1 cellular context compared by ENCODE assay signal in the genomic region with DNA sequence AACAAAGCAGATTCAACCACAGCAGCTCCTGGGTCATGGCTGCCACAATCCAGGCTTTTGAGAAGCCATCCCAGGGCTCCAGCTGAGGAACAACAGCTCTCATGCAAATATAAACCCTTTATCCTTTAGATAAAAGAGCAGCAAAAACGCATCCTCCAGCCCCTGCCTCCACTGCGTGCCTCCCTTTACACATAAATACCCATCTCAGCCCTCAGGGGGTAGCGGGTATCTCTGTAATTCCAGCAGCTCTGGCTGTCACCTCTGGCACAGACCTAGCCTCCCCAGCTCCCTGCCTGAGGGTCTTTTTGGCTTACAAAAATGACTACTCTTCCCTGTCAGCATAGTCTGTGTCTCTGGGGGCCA.
TF ChIP-seq lines count a peak whose summit lies in the region.

No MANE protein-coding gene starts in this region.

TF ChIP-seq in GM23338, 12 proteins besides CTCF, POLR2A, EP300 and RAD21:
- TF ChIP-seq, protein P1, sequence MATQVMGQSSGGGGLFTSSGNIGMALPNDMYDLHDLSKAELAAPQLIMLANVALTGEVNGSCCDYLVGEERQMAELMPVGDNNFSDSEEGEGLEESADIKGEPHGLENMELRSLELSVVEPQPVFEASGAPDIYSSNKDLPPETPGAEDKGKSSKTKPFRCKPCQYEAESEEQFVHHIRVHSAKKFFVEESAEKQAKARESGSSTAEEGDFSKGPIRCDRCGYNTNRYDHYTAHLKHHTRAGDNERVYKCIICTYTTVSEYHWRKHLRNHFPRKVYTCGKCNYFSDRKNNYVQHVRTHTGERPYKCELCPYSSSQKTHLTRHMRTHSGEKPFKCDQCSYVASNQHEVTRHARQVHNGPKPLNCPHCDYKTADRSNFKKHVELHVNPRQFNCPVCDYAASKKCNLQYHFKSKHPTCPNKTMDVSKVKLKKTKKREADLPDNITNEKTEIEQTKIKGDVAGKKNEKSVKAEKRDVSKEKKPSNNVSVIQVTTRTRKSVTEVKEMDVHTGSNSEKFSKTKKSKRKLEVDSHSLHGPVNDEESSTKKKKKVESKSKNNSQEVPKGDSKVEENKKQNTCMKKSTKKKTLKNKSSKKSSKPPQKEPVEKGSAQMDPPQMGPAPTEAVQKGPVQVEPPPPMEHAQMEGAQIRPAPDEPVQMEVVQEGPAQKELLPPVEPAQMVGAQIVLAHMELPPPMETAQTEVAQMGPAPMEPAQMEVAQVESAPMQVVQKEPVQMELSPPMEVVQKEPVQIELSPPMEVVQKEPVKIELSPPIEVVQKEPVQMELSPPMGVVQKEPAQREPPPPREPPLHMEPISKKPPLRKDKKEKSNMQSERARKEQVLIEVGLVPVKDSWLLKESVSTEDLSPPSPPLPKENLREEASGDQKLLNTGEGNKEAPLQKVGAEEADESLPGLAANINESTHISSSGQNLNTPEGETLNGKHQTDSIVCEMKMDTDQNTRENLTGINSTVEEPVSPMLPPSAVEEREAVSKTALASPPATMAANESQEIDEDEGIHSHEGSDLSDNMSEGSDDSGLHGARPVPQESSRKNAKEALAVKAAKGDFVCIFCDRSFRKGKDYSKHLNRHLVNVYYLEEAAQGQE (IDR thresholded peaks at IDR 0.05; ENCODE audit: unreplicated experiment) = no peak
- TF ChIP-seq, protein P2, sequence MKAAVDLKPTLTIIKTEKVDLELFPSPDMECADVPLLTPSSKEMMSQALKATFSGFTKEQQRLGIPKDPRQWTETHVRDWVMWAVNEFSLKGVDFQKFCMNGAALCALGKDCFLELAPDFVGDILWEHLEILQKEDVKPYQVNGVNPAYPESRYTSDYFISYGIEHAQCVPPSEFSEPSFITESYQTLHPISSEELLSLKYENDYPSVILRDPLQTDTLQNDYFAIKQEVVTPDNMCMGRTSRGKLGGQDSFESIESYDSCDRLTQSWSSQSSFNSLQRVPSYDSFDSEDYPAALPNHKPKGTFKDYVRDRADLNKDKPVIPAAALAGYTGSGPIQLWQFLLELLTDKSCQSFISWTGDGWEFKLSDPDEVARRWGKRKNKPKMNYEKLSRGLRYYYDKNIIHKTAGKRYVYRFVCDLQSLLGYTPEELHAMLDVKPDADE (IDR thresholded peaks at IDR 0.05) = no peak
